Comparison of ENCODE assay signal across 7 cellular contexts in the genomic region with DNA sequence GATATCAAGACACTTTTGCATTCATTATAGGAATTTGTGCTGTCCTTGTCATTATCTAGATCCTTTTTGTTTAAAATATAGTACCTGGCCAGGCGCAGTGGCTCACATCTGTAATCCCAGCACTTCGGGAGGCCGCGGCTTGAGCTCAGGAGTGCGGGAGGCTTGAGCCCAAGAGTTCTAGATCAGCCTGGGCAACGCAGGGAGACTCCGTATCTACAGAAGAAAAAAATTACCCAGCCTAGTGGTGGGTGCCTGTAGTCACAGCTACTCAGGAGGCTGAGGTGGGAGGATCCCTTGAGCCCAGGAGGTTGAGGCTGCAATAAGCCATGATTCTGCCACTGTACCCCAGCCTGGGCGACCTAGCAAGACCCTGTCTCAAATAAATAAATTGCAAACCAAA. TPM values are rescaled to one million over a fixed set of nuclear protein-coding genes. Genes with fewer than 3 reads are reported as not detected.
A peak's percentile ranks its signal among the peaks of the same experiment; 100 is the strongest.
DNase-seq lines count a peak whose midpoint lies in the region; ATAC-seq, FAIRE-seq and TF ChIP-seq lines count a peak whose summit lies in the region.
"Had no signal": no experiment of that assay in that cellular context is flagged by ENCODE, and none has a peak within 500 bp of the region (broad histone marks: within the 10 kb centered on the region; RNA-seq: fewer than 3 reads in every experiment).

No MANE protein-coding gene starts in this region.

- H3K9ac ChIP-seq in K562 (ENCODE audit: insufficient read depth in 1 of 2, low read depth in 2 of 2, low read length in 2 of 2) (peak overlapping the region; percentile 72 to 95; a peak in 3 of 4 replicates), neural cell (ENCODE audit: low read length) (peak overlapping the region; percentile 84)

- CTCF ChIA-PET in K562 (lab: Yijun Ruan, JAX; ENCODE audit: low intra/inter-chr PET ratio), result no interaction called here

- no peak for TF ChIP-seq POLR2A in K562 (conservative IDR thresholded peaks at IDR 0.05)

- TF ChIP-seq EP300 in K562 (IDR thresholded peaks at IDR 0.05; ENCODE audit: low read length) (no peak), neural cell (conservative IDR thresholded peaks at IDR 0.05; ENCODE audit: poor library complexity, severe bottlenecking) (no peak)

- H3K36me3 ChIP-seq in K562 (ENCODE audit: control insufficient read depth, insufficient read depth, low read length) (peaks cover 5% of the 10 kb centered on the region; the same call in 1 of the 3 replicates), neural cell (ENCODE audit: insufficient read depth, low read length) (no peaks in the 10 kb centered on the region)

- intact Hi-C loops in K562 (cut with micrococcal nuclease), result no loop called here

- H3K9me1 ChIP-seq in K562 (ENCODE audit: control insufficient read depth, insufficient read depth, low read length), result no peaks in the 10 kb centered on the region

- H3F3A ChIP-seq in neural cell (ENCODE audit: insufficient read depth, low read length, poor library complexity, severe bottlenecking), result no peaks in the 10 kb centered on the region

- WGBS in K562 (ENCODE audit: insufficient coverage, low coverage, missing lambda C conversion rate), result 15% methylated on average over 7 of the region's 8 CpGs

- TF ChIP-seq RAD21 in K562 (CRISPR knock-in tag; conservative IDR thresholded peaks at IDR 0.05 in 1 of 2, IDR thresholded peaks at IDR 0.05 in 1 of 2) (no peak), neural cell (conservative IDR thresholded peaks at IDR 0.05) (no peak)

- POLR2A ChIA-PET in K562 (lab: Yijun Ruan, JAX), result no interaction called here

- H3K9me3 ChIP-seq in K562 (replicated peaks; ENCODE audit: control insufficient read depth, insufficient read depth, low read depth, low read length) (no peaks in the 10 kb centered on the region), neural cell (ENCODE audit: low read length) (no peaks in the 10 kb centered on the region)

- H3K4me2 ChIP-seq in K562 (ENCODE audit: insufficient read depth, low read length), result peak overlapping the region; percentile 91
- H3K4me2 ChIP-seq in neural cell (ENCODE audit: low read length), result peak overlapping the region; percentile 59

- peak overlapping the region; percentile 99 for H2AFZ ChIP-seq in K562 (ENCODE audit: low read depth, low read length)
- H2AFZ ChIP-seq in neural cell (ENCODE audit: low read depth, low read length), result peak overlapping the region; percentile 99

- FAIRE-seq in K562 (lab: Jason Lieb, UNC), result no peak

- H4K20me1 ChIP-seq in K562 (replicated peaks; ENCODE audit: control insufficient read depth, insufficient read depth, low read length), result no peaks in the 10 kb centered on the region
- no peaks in the 10 kb centered on the region for H4K20me1 ChIP-seq in neural cell (ENCODE audit: insufficient read depth)

- in situ Hi-C loops in K562 (cut with MboI), result no loop called here

- H3K4me3 ChIP-seq in K562 (peak overlapping the region; percentile 72), neural cell (ENCODE audit: low read length) (peak overlapping the region; percentile 76)

- peak overlapping the region; percentile 52 for H3K27ac ChIP-seq in K562 (ENCODE audit: extremely low read depth, low read depth, low read length)
- H3K27ac ChIP-seq in neural cell (ENCODE audit: low read length), result peak overlapping the region; percentile 93

- BruUV-seq in K562 (replicated peaks; lab: Mats Ljungman, UMichigan), result no TSS peak

- H3K9me2 ChIP-seq in neural cell (ENCODE audit: insufficient read depth, low read length), result no peaks in the 10 kb centered on the region

- H3K4me1 ChIP-seq in K562 (replicated peaks in 1 of 2; ENCODE audit: control insufficient read depth in 2 of 2, insufficient read depth in 2 of 2, low read length in 2 of 2), result peaks cover 0 to 12% of the 10 kb centered on the region in 2 experiments; a peak in 4 of 5 replicates

- ATAC-seq in K562, result peak; percentile 80

- H3K79me2 ChIP-seq in K562 (ENCODE audit: control insufficient read depth, insufficient read depth, low read length) (peaks cover 27% of the 10 kb centered on the region), neural cell (replicated peaks; ENCODE audit: insufficient read depth, low read length) (peaks cover 25% of the 10 kb centered on the region)

- peak; percentile 8 for DNase-seq in NCI-H345 (lab: John Stamatoyannopoulos, UW)
- DNase-seq in NCI-H345 treated with DMSO at 0.1 percent for 48 hours (lab: John Stamatoyannopoulos, UW; ENCODE audit: unreplicated experiment), result no peak
- peak in 1 of 4 experiments; percentile 57 for DNase-seq in K562 (ENCODE audit: extremely low read depth in 1 of 4, low spot score in 3 of 4)
- DNase-seq in NCI-H524 (lab: John Stamatoyannopoulos, UW), result no peak
- DNase-seq in NCI-H1694 treated with DMSO at 0.1 percent for 48 hours (lab: John Stamatoyannopoulos, UW), result no peak

- H3K27me3 ChIP-seq in K562 (ENCODE audit: control insufficient read depth in 2 of 2, insufficient read depth in 2 of 2, low read length in 2 of 2) (no peaks in the 10 kb centered on the region), neural cell (ENCODE audit: insufficient read depth, low read depth, low read length) (no peaks in the 10 kb centered on the region)

- TF ChIP-seq CTCF in K562 (IDR thresholded peaks at IDR 0.05 in 2 of 3, conservative IDR thresholded peaks at IDR 0.05 in 1 of 3; ENCODE audit: insufficient read depth in 2 of 3, low read depth in 1 of 3, low read length in 3 of 3) (peak; percentile 29 to 44 (median 33); a peak in 4 of 6 replicates), neural cell (IDR thresholded peaks at IDR 0.05; ENCODE audit: poor library complexity, severe bottlenecking) (peak; percentile 52)

RNA-seq across cellular contexts. Expression of a gene that starts 0.6 kb away (rescaled TPM):
- total RNA-seq in K562 (2011; cell fraction: chromatin; rRNA removed; ENCODE audit: low replicate concordance), result 12.5 and 13.3 TPM in 2 replicates
- total RNA-seq in K562 (2011; cell fraction: nucleolus; rRNA removed), result 9.8 and 11.2 TPM in 2 replicates
- 12.8 and 17.4 TPM in 2 replicates for total RNA-seq in K562 (2011; cell fraction: nucleoplasm; rRNA removed)
- 8.8 and 10.9 TPM in 2 replicates for total RNA-seq in K562 (2014; rRNA removed)
- 10.7 and 11.0 TPM in 2 replicates for total RNA-seq in K562 (2014; rRNA removed; fragmentation: Illumina TruSeq; extraction: Trizol)
- total RNA-seq in K562 (2015; rRNA removed; fragmentation: Illumina TruSeq; extraction: Trizol), result 7.1 and 8.3 TPM in 2 replicates
- total RNA-seq in K562 (2021), result 11.4 and 12.1 TPM in 2 replicates
- polyA plus RNA-seq in K562 (2011; rRNA removed), result 23.9 and 27.6 TPM in 2 replicates
- 18.1 and 28.7 TPM in 2 replicates for polyA plus RNA-seq in K562 (2011; cell fraction: cytosol; rRNA removed)
- 11.7 and 17.4 TPM in 2 replicates for polyA plus RNA-seq in K562 (2011; cell fraction: nucleus; rRNA removed)
- polyA plus RNA-seq in K562 (2012), result 13.1 and 15.7 TPM in 2 replicates
- polyA plus RNA-seq in K562 (2014; fragmentation: Illumina TruSeq; extraction: Trizol), result 14.7 and 19.3 TPM in 2 replicates
- polyA plus RNA-seq in K562 (2014; fragmentation: Nextera tagmentation; extraction: Ambion mirVana), result 10 to 100 TPM; 10.4 to 11.7 TPM
- 18.3 and 28.1 TPM in 2 replicates for polyA plus RNA-seq in K562 (2014; rRNA removed)
- 8.1 and 10.0 TPM in 2 replicates for polyA minus RNA-seq in K562 (2011; rRNA and poly(A)+ RNA removed)
- 3.1 and 4.8 TPM in 2 replicates for polyA minus RNA-seq in K562 (2011; cell fraction: cytosol; rRNA and poly(A)+ RNA removed)
- polyA minus RNA-seq in K562 (2011; cell fraction: nucleus; rRNA and poly(A)+ RNA removed), result 1.9 and 3.0 TPM in 2 replicates
- 64.7 and 81.3 TPM in 2 replicates for polyA plus RNA-seq in neural cell
- polyA minus RNA-seq in neural cell, result 35.3 and 43.2 TPM in 2 replicates

RNA-seq across cellular contexts. Expression of a gene that starts 6.5 kb away (rescaled TPM):
- total RNA-seq in K562 (2011; cell fraction: chromatin; rRNA removed; ENCODE audit: low replicate concordance), result 13.6 and 25.0 TPM in 2 replicates
- 15.9 and 17.7 TPM in 2 replicates for total RNA-seq in K562 (2011; cell fraction: nucleolus; rRNA removed)
- 19.7 and 21.3 TPM in 2 replicates for total RNA-seq in K562 (2011; cell fraction: nucleoplasm; rRNA removed)
- 16.5 and 18.2 TPM in 2 replicates for total RNA-seq in K562 (2014; rRNA removed)
- total RNA-seq in K562 (2014; rRNA removed; fragmentation: Illumina TruSeq; extraction: Trizol), result 11.1 and 11.3 TPM in 2 replicates
- 12.2 and 13.3 TPM in 2 replicates for total RNA-seq in K562 (2015; rRNA removed; fragmentation: Illumina TruSeq; extraction: Trizol)
- total RNA-seq in K562 (2021), result 18.6 and 20.1 TPM in 2 replicates
- 24.2 and 28.4 TPM in 2 replicates for polyA plus RNA-seq in K562 (2011; rRNA removed)
- polyA plus RNA-seq in K562 (2011; cell fraction: cytosol; rRNA removed), result 27.2 and 28.2 TPM in 2 replicates
- 18.6 and 20.6 TPM in 2 replicates for polyA plus RNA-seq in K562 (2011; cell fraction: nucleus; rRNA removed)
- 14.1 and 20.3 TPM in 2 replicates for polyA plus RNA-seq in K562 (2012)
- 18.9 and 20.3 TPM in 2 replicates for polyA plus RNA-seq in K562 (2014; fragmentation: Illumina TruSeq; extraction: Trizol)
- 1 to 10 TPM; 4.4 to 6.3 TPM for polyA plus RNA-seq in K562 (2014; fragmentation: Nextera tagmentation; extraction: Ambion mirVana)
- polyA plus RNA-seq in K562 (2014; rRNA removed), result 16.4 and 18.9 TPM in 2 replicates
- polyA minus RNA-seq in K562 (2011; rRNA and poly(A)+ RNA removed), result 17.1 and 20.2 TPM in 2 replicates
- 8.8 and 12.1 TPM in 2 replicates for polyA minus RNA-seq in K562 (2011; cell fraction: cytosol; rRNA and poly(A)+ RNA removed)
- polyA minus RNA-seq in K562 (2011; cell fraction: nucleus; rRNA and poly(A)+ RNA removed), result 5.9 and 7.6 TPM in 2 replicates
- 14.4 and 17.8 TPM in 2 replicates for polyA plus RNA-seq in neural cell
- polyA minus RNA-seq in neural cell, result 18.2 and 19.7 TPM in 2 replicates

RNA-seq across cellular contexts. Expression of a gene that starts 44.4 kb away (rescaled TPM):
- total RNA-seq in K562 (2011; cell fraction: chromatin; rRNA removed; ENCODE audit: low replicate concordance), result not detected in 2 replicates
- total RNA-seq in K562 (2011; cell fraction: nucleolus; rRNA removed), result not detected in 2 replicates
- total RNA-seq in K562 (2011; cell fraction: nucleoplasm; rRNA removed), result not detected in 2 replicates
- total RNA-seq in K562 (2014; rRNA removed) (not detected in 2 replicates), K562 (2014; rRNA removed; fragmentation: Illumina TruSeq; extraction: Trizol) (not detected in 2 replicates), K562 (2015; rRNA removed; fragmentation: Illumina TruSeq; extraction: Trizol) (not detected in 2 replicates), K562 (2021) (not detected in 2 replicates)
- polyA plus RNA-seq in K562 (2011; rRNA removed) (not detected in 2 replicates), K562 (2014; fragmentation: Illumina TruSeq; extraction: Trizol) (not detected in 2 replicates), K562 (2014; fragmentation: Nextera tagmentation; extraction: Ambion mirVana) (not detected), K562 (2014; rRNA removed) (not detected in 2 replicates), neural cell (not detected in 2 replicates)
- polyA plus RNA-seq in K562 (2011; cell fraction: cytosol; rRNA removed), result not detected in 2 replicates
- polyA plus RNA-seq in K562 (2011; cell fraction: nucleus; rRNA removed), result not detected in 2 replicates
- not detected in 2 replicates for polyA plus RNA-seq in K562 (2012)
- not detected in 2 replicates for polyA minus RNA-seq in K562 (2011; rRNA and poly(A)+ RNA removed)
- not detected in 2 replicates for polyA minus RNA-seq in K562 (2011; cell fraction: cytosol; rRNA and poly(A)+ RNA removed)
- not detected in 2 replicates for polyA minus RNA-seq in K562 (2011; cell fraction: nucleus; rRNA and poly(A)+ RNA removed)
- not detected in 2 replicates for polyA minus RNA-seq in neural cell
- total RNA-seq: Daoy had no signal

RNA-seq across cellular contexts. Expression of a gene that starts 49.7 kb away (rescaled TPM):
- not detected in 2 replicates for total RNA-seq in K562 (2011; cell fraction: chromatin; rRNA removed; ENCODE audit: low replicate concordance)
- not detected in 2 replicates for total RNA-seq in K562 (2011; cell fraction: nucleolus; rRNA removed)
- not detected in 2 replicates for total RNA-seq in K562 (2011; cell fraction: nucleoplasm; rRNA removed)
- total RNA-seq in K562 (2014; rRNA removed) (not detected in 2 replicates), K562 (2014; rRNA removed; fragmentation: Illumina TruSeq; extraction: Trizol) (not detected in 2 replicates), K562 (2015; rRNA removed; fragmentation: Illumina TruSeq; extraction: Trizol) (not detected in 2 replicates), K562 (2021) (not detected in 2 replicates)
- polyA plus RNA-seq in K562 (2011; rRNA removed) (not detected in 2 replicates), K562 (2014; fragmentation: Illumina TruSeq; extraction: Trizol) (not detected in 2 replicates), K562 (2014; fragmentation: Nextera tagmentation; extraction: Ambion mirVana) (not detected), K562 (2014; rRNA removed) (not detected in 2 replicates), neural cell (not detected in 2 replicates)
- not detected in 2 replicates for polyA plus RNA-seq in K562 (2011; cell fraction: cytosol; rRNA removed)
- not detected in 2 replicates for polyA plus RNA-seq in K562 (2011; cell fraction: nucleus; rRNA removed)
- 0.03 TPM in 1 of 2 replicates, not detected in the other for polyA plus RNA-seq in K562 (2012)
- polyA minus RNA-seq in K562 (2011; rRNA and poly(A)+ RNA removed), result not detected in 2 replicates
- not detected in 2 replicates for polyA minus RNA-seq in K562 (2011; cell fraction: cytosol; rRNA and poly(A)+ RNA removed)
- not detected in 2 replicates for polyA minus RNA-seq in K562 (2011; cell fraction: nucleus; rRNA and poly(A)+ RNA removed)
- polyA minus RNA-seq in neural cell, result not detected in 2 replicates
- total RNA-seq: Daoy had no signal

RNA-seq across cellular contexts. Expression of a gene that starts 53.1 kb away (rescaled TPM):
- total RNA-seq in K562 (2011; cell fraction: chromatin; rRNA removed; ENCODE audit: low replicate concordance), result 0.67 and 5.0 TPM in 2 replicates
- 4.2 and 4.7 TPM in 2 replicates for total RNA-seq in K562 (2011; cell fraction: nucleolus; rRNA removed)
- total RNA-seq in K562 (2011; cell fraction: nucleoplasm; rRNA removed), result 3.2 and 4.8 TPM in 2 replicates
- total RNA-seq in K562 (2014; rRNA removed) (10.4 and 15.9 TPM in 2 replicates), K562 (2014; rRNA removed; fragmentation: Illumina TruSeq; extraction: Trizol) (3.8 and 4.4 TPM in 2 replicates), K562 (2015; rRNA removed; fragmentation: Illumina TruSeq; extraction: Trizol) (7.4 TPM in 2 replicates), K562 (2021) (9.1 and 10.8 TPM in 2 replicates)
- polyA plus RNA-seq in K562 (2011; rRNA removed) (7.5 and 9.9 TPM in 2 replicates), K562 (2014; fragmentation: Illumina TruSeq; extraction: Trizol) (5.8 and 6.6 TPM in 2 replicates), K562 (2014; fragmentation: Nextera tagmentation; extraction: Ambion mirVana) (1 to 10 TPM in 1 of 2 experiments, under 1 TPM in 1; 0.90 to 1.9 TPM), K562 (2014; rRNA removed) (9.5 and 10.4 TPM in 2 replicates), neural cell (0.94 and 1.3 TPM in 2 replicates)
- 10.4 and 19.0 TPM in 2 replicates for polyA plus RNA-seq in K562 (2011; cell fraction: cytosol; rRNA removed)
- 4.1 and 5.1 TPM in 2 replicates for polyA plus RNA-seq in K562 (2011; cell fraction: nucleus; rRNA removed)
- polyA plus RNA-seq in K562 (2012), result 7.3 and 8.1 TPM in 2 replicates
- 3.5 and 4.1 TPM in 2 replicates for polyA minus RNA-seq in K562 (2011; rRNA and poly(A)+ RNA removed)
- polyA minus RNA-seq in K562 (2011; cell fraction: cytosol; rRNA and poly(A)+ RNA removed), result 6.7 and 13.0 TPM in 2 replicates
- polyA minus RNA-seq in K562 (2011; cell fraction: nucleus; rRNA and poly(A)+ RNA removed), result 3.0 and 4.2 TPM in 2 replicates
- polyA minus RNA-seq in neural cell, result 1.5 and 2.5 TPM in 2 replicates
